Comparison of ENCODE assay signal across 8 cellular contexts in the genomic region with DNA sequence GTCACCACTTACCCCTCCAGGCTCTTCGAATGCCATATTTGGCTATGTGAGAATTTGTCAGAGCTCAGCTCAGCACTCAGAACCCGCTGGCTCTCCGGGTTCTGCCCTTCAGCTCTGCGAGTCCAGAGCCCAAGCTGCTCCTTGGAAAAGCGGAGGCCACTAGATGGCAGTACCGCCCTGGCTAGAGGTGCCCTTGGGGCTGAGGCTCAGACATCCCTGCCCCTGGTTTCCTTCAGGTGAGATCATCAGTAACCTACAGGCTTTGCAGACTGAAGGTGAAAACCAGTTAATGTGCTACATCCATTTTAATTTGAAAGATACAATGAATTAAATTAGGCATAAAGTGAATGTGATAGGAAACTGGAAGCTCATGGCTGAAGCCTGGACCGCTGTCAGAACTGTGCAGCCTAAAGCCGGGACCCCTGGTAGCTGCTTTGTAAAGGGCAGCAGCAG.
DNase-seq lines count a peak whose midpoint lies in the region; ATAC-seq, FAIRE-seq and TF ChIP-seq lines count a peak whose summit lies in the region.

No MANE protein-coding gene starts in this region.

- no peak overlapping the region for H3K4me3 Mint-ChIP-seq in T-helper 17 cell

- H3K4me3 ChIP-seq in astrocyte of the spinal cord (ENCODE audit: low read depth, low read length) (no peak overlapping the region), small intestine (ENCODE audit: low read depth in 1 of 2, low read length in 2 of 2) (no peak overlapping the region)

- no peaks in the 10 kb centered on the region for H3K27me3 ChIP-seq in small intestine (ENCODE audit: control insufficient read depth in 2 of 2, insufficient read depth in 2 of 2, low read length in 2 of 2)

- H3K4me1 Mint-ChIP-seq in T-helper 17 cell = peaks cover 4% of the 10 kb centered on the region

- no peaks in the 10 kb centered on the region for H3K36me3 ChIP-seq in small intestine (ENCODE audit: control insufficient read depth in 2 of 2, insufficient read depth in 2 of 2, low read length in 2 of 2)

- in situ Hi-C loops in astrocyte of the spinal cord (cut with HindIII; ENCODE audit: low sequenced_read_pairs) = no loop called here

- H3K27ac ChIP-seq in C4-2B (no peak overlapping the region), small intestine (ENCODE audit: low read depth in 1 of 2, low read length in 1 of 2) (no peak overlapping the region)

- WGBS in small intestine, 3 donors = 34 to 39% (median 38%) methylated on average over 8 of the region's 8 CpGs

- peak; percentile 81 for ATAC-seq in GM19351 (IDR thresholded peaks at IDR 0.05; ENCODE audit: unreplicated experiment)
- peak; percentile 78 for ATAC-seq in T-helper 17 cell
- ATAC-seq in HG02571 (IDR thresholded peaks at IDR 0.05; ENCODE audit: unreplicated experiment) = no peak

- DNase-seq in NAMALWA (ENCODE audit: low spot score) (peak; percentile 65), T-helper 17 cell (peak in 2 of 3 donors; percentile 17 to 51), astrocyte of the spinal cord (ENCODE audit: low read depth, low spot score) (peak; percentile 67), hypothalamus (lab: John Stamatoyannopoulos, UW) (peak in 38 of 51 donors; percentile 5 to 78 (median 52)), small intestine (peak; percentile 77)

- peak; percentile 91 for TF ChIP-seq CTCF in C4-2B (conservative IDR thresholded peaks at IDR 0.05)
- peak; percentile 95 for TF ChIP-seq CTCF in astrocyte of the spinal cord (IDR thresholded peaks at IDR 0.05; ENCODE audit: low read depth, low read length)

- no peak for FAIRE-seq in small intestine (lab: Jason Lieb, UNC)

- H3K4me1 ChIP-seq in small intestine (ENCODE audit: control insufficient read depth in 2 of 2, insufficient read depth in 1 of 2, low read depth in 1 of 2, low read length in 1 of 2) = no peaks in the 10 kb centered on the region

- H3K9me3 ChIP-seq in T-helper 17 cell (ENCODE audit: control insufficient read depth, low read length, poor library complexity, severe bottlenecking) = no peaks in the 10 kb centered on the region
- H3K9me3 ChIP-seq in small intestine (ENCODE audit: control insufficient read depth, low read depth) = no peaks in the 10 kb centered on the region

- H3K27me3 Mint-ChIP-seq in T-helper 17 cell = peaks cover 39% of the 10 kb centered on the region

- H3K36me3 Mint-ChIP-seq in T-helper 17 cell (ENCODE audit: low read depth) = no peaks in the 10 kb centered on the region

- no peak overlapping the region for H3K27ac Mint-ChIP-seq in T-helper 17 cell
